24 cellular contexts compared by ENCODE assay signal in genomic region chr1:61428146-61428545, GRCh38.
"Had no signal": no experiment of that assay in that cellular context is flagged by ENCODE, and none has a peak within 500 bp of the region (broad histone marks: within the 10 kb centered on the region; RNA-seq: fewer than 3 reads in every experiment).

No MANE protein-coding gene starts in this region.

- H3K27ac Mint-ChIP-seq: activated naive CD4-positive, alpha-beta T cell treated with anti-CD3 and anti-CD28 coated beads for 36 hours had no signal

- H3K27me3 Mint-ChIP-seq: progenitor cell of endocrine pancreas had no signal

- DNase-seq: activated CD4-positive, alpha-beta T cell treated with anti-CD3 and anti-CD28 coated beads, Interleukin-2, amount 50 U/mL, for 1 hour; activated CD4-positive, CD25-positive, alpha-beta regulatory T cell treated with anti-CD3 and anti-CD28 coated beads, Interleukin-2, amount 50 U/mL, for 72 hours; activated CD8-positive, alpha-beta memory T cell treated with anti-CD3 and anti-CD28 coated beads, Interleukin-2, amount 50 U/mL, for 4 hours; activated naive CD4-positive, alpha-beta T cell treated with anti-CD3 and anti-CD28 coated beads for 36 hours; activated T-cell treated with anti-CD3 and anti-CD28 coated beads, Interleukin-2, amount 50 U/mL, for 4 hours; anterior cingulate cortex; cerebellar nuclear complex; cortex of kidney; effector CD4-positive, alpha-beta T cell; foreskin keratinocyte; glutamatergic neuron; hypothalamus; islet precursor cell; left colon; stimulated activated CD4-positive, alpha-beta T cell treated with anti-CD3 and anti-CD28 coated beads, Interleukin-2, amount 100 ng/mL, for 24 hours; stimulated activated naive CD8-positive, alpha-beta T cell treated with anti-CD3 and anti-CD28 coated beads, Interleukin-15, Interleukin-2, amounts not matched to agents 100 U/mL and 50 U/mL, for 24 hours; substantia nigra; T-helper 2 cell; tibial artery had no signal

- H3K4me3 Mint-ChIP-seq: activated naive CD4-positive, alpha-beta T cell treated with anti-CD3 and anti-CD28 coated beads for 36 hours; activated T-cell treated with anti-CD3 and anti-CD28 coated beads, Interleukin-2, amount 50 U/mL, for 4 hours; neural crest cell had no signal

- ATAC-seq: activated T-cell treated with anti-CD3 and anti-CD28 coated beads, Interleukin-2, amount 50 U/mL, for 4 hours; foreskin keratinocyte; left colon; stimulated activated naive CD8-positive, alpha-beta T cell treated with anti-CD3 and anti-CD28 coated beads, Interleukin-15, Interleukin-2, amounts not matched to agents 100 U/mL and 50 U/mL, for 24 hours had no signal

- H3K9me3 ChIP-seq: esophagus muscularis mucosa, tibial artery had no signal

- H3K27me3 ChIP-seq: esophagus muscularis mucosa, foreskin keratinocyte, tibial artery had no signal

- H3K36me3 ChIP-seq: esophagus muscularis mucosa had no signal

- H3K4me3 ChIP-seq: esophagus muscularis mucosa, lung, tibial artery had no signal

- H3K4me1 Mint-ChIP-seq: neural crest cell had no signal

- H3K27ac ChIP-seq: esophagus muscularis mucosa, foreskin keratinocyte, tibial artery, VCaP had no signal

- H3K4me1 ChIP-seq: tibial artery had no signal

- H3K9me3 Mint-ChIP-seq: activated naive CD4-positive, alpha-beta T cell treated with anti-CD3 and anti-CD28 coated beads for 36 hours; activated T-cell treated with anti-CD3 and anti-CD28 coated beads, Interleukin-2, amount 50 U/mL, for 4 hours; neural crest cell had no signal
